ENCODE assay signal across 8 cellular contexts in the genomic region with DNA sequence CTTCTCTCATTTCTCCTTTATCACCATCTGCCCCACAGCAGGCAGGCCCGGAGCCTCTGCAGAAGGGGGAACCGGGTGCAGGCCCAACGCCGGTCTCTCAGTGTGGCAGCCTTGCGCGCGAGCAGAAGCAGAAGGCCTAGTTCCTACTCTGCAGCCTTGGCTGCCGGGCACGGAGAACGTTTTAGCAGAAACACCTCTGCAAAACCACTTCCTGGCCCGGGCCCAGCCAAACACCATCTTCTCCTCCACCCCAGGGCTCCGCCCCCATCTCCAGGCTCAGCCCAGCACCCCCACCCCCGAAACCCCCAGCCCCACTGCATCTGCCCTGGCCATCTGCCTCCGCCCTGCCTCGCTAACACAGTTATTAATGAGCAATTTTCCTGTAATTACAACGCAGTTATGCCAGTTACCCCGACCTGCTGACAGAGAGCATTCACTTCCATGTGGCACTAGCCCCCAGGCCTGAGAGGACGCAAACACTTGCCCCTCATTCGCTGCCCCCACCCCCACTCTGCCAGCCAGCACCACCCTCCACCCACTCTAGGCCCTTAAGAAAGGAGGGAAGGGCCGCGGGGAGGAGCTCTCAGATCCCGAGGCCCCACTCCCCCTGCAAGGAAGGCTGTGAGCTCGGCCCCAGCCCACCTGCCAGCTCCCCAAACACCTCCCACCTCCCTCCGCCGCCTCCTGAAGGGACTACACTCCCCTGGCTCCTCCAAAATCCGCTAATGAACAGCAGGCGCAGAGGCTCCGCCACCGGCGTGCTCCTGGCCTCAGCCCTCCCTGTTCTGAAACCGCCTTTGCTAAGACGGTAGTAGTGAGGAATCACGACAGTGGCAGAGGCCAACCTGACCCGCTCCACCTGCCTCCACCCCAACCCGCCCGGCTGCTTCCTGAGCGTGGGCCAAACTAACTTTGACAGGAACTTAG. TPM values are rescaled to one million over a fixed set of nuclear protein-coding genes. Genes with fewer than 3 reads are reported as not detected.
A peak's percentile ranks its signal among the peaks of the same experiment; 100 is the strongest.
DNase-seq lines count a peak whose midpoint lies in the region; ATAC-seq and TF ChIP-seq lines count a peak whose summit lies in the region.

No MANE protein-coding gene starts in this region.

- H3K4me3 ChIP-seq in HUES6 (ENCODE audit: low read depth, low read length) (peak overlapping the region; percentile 51), testis (peak overlapping the region; percentile 46 to 56)

- H3K27me3 Mint-ChIP-seq in dendritic cell treated with granulocyte-macrophage colony-stimulating factor and Interleukin-4, amounts not matched to agents 40 ng/mL and 50 ng/mL, for 4 days, result peaks cover 23% of the 10 kb centered on the region
- peaks cover 27% of the 10 kb centered on the region for H3K27me3 Mint-ChIP-seq in nephron (ENCODE audit: low read depth)

- WGBS in testis, 2 donors, result 43 to 44% methylated on average over 33 to 37 of the region's 37 CpGs

- H3K27ac ChIP-seq in HUES6 (ENCODE audit: low read depth, low read length) (no peak overlapping the region), testis (peak overlapping the region; percentile 61 to 65)

- POLR2A ChIA-PET in HEK293T (lab: Yijun Ruan, JAX), result no interaction called here

- peak overlapping the region; percentile 22 for H3K9ac ChIP-seq in HUES6 (ENCODE audit: low read length)

- ATAC-seq in activated CD4-positive, CD25-positive, alpha-beta regulatory T cell treated with anti-CD3 and anti-CD28 coated beads, Interleukin-2, amount 50 U/mL, for 24 hours, result peak; percentile 85 to 88

- DNase-seq in testis, result peak; percentile 45
- DNase-seq in HEK293T (ENCODE audit: extremely low spot score), result no peak
- no peak for DNase-seq in OCI-M2 (lab: John Stamatoyannopoulos, UW; ENCODE audit: unreplicated experiment)

- CTCF ChIA-PET in HEK293T (lab: Yijun Ruan, JAX), result no interaction called here

- intact Hi-C loops in dendritic cell treated with granulocyte-macrophage colony-stimulating factor and Interleukin-4, amounts not matched to agents 40 ng/mL and 50 ng/mL, for 4 days (cut with micrococcal nuclease), result no loop called here
- intact Hi-C loops in testis (cut with DNase I; ENCODE audit: low total_unique reads), result no loop called here

- H3K36me3 Mint-ChIP-seq in dendritic cell treated with granulocyte-macrophage colony-stimulating factor and Interleukin-4, amounts not matched to agents 40 ng/mL and 50 ng/mL, for 4 days (ENCODE audit: low read depth), result no peaks in the 10 kb centered on the region
- H3K36me3 Mint-ChIP-seq in nephron (ENCODE audit: low read depth), result no peaks in the 10 kb centered on the region

- peaks cover 58% of the 10 kb centered on the region for H3K4me1 Mint-ChIP-seq in dendritic cell treated with granulocyte-macrophage colony-stimulating factor and Interleukin-4, amounts not matched to agents 40 ng/mL and 50 ng/mL, for 4 days (ENCODE audit: low read depth)
- H3K4me1 Mint-ChIP-seq in nephron, result peaks cover 52% of the 10 kb centered on the region

- TF ChIP-seq CTCF in nephron (IDR thresholded peaks at IDR 0.05; ENCODE audit: unreplicated experiment in 3 of 3), result no peak
- no peak for TF ChIP-seq CTCF in testis (IDR thresholded peaks at IDR 0.05)

- peak overlapping the region; percentile 96 for H3K27ac Mint-ChIP-seq in dendritic cell treated with granulocyte-macrophage colony-stimulating factor and Interleukin-4, amounts not matched to agents 40 ng/mL and 50 ng/mL, for 4 days
- H3K27ac Mint-ChIP-seq in nephron, result peak overlapping the region; percentile 97 to 100 (median 98)

- TF ChIP-seq POLR2A in GM18526 (IDR thresholded peaks at IDR 0.05; ENCODE audit: extremely low read depth, insufficient read length) (peak; percentile 41), testis (IDR thresholded peaks at IDR 0.05) (no peak)

- H3K27me3 ChIP-seq in HUES6 (ENCODE audit: control insufficient read depth, insufficient read depth, low read length) (peaks cover 60% of the 10 kb centered on the region), testis (no peaks in the 10 kb centered on the region)

- peak overlapping the region; percentile 69 for H3K4me3 Mint-ChIP-seq in dendritic cell treated with granulocyte-macrophage colony-stimulating factor and Interleukin-4, amounts not matched to agents 40 ng/mL and 50 ng/mL, for 4 days
- H3K4me3 Mint-ChIP-seq in nephron, result peak overlapping the region; percentile 87 to 88 (median 88)

- no peaks in the 10 kb centered on the region for H3K4me1 ChIP-seq in HUES6 (ENCODE audit: control insufficient read depth, insufficient read depth, low read length)
- H3K4me1 ChIP-seq in testis, result no peaks in the 10 kb centered on the region

- no peaks in the 10 kb centered on the region for H3K9me3 Mint-ChIP-seq in dendritic cell treated with granulocyte-macrophage colony-stimulating factor and Interleukin-4, amounts not matched to agents 40 ng/mL and 50 ng/mL, for 4 days
- H3K9me3 Mint-ChIP-seq in nephron, result peaks cover 16% of the 10 kb centered on the region

- H3K36me3 ChIP-seq in HUES6 (ENCODE audit: control insufficient read depth, insufficient read depth, low read length) (no peaks in the 10 kb centered on the region), testis (ENCODE audit: low read depth, missing control alignments) (no peaks in the 10 kb centered on the region)

- H3K9me3 ChIP-seq in HUES6 (ENCODE audit: control insufficient read depth, insufficient read depth, low read depth, low read length) (peaks cover 8% of the 10 kb centered on the region), testis (no peaks in the 10 kb centered on the region)

TF ChIP-seq in HEK293T, 16 proteins besides CTCF, POLR2A, EP300 and RAD21:
- TF ChIP-seq FOXM1 (IDR thresholded peaks at IDR 0.05; ENCODE audit: borderline replicate concordance) (no peak), HDGF (IDR thresholded peaks at IDR 0.05; ENCODE audit: borderline replicate concordance) (no peak), CTBP1 (IDR thresholded peaks at IDR 0.05; ENCODE audit: borderline replicate concordance) (no peak), TARDBP (IDR thresholded peaks at IDR 0.05) (no peak), BHLHE40 (IDR thresholded peaks at IDR 0.05; ENCODE audit: borderline replicate concordance) (no peak)
- TF ChIP-seq, protein P1, sequence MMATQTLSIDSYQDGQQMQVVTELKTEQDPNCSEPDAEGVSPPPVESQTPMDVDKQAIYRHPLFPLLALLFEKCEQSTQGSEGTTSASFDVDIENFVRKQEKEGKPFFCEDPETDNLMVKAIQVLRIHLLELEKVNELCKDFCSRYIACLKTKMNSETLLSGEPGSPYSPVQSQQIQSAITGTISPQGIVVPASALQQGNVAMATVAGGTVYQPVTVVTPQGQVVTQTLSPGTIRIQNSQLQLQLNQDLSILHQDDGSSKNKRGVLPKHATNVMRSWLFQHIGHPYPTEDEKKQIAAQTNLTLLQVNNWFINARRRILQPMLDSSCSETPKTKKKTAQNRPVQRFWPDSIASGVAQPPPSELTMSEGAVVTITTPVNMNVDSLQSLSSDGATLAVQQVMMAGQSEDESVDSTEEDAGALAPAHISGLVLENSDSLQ (IDR thresholded peaks at IDR 0.05), result no peak
TF ChIP-seq in HEK293T: peak in this region for 0.

RNA-seq across cellular contexts. Expression of a gene that starts 44.7 kb away (rescaled TPM):
- 10 to 100 TPM; 88.3 to 98.9 TPM for total RNA-seq in testis
- 51.1 TPM for polyA plus RNA-seq in testis (ENCODE audit: insufficient read depth, low read depth, low replicate concordance)
